30 cellular contexts compared by ENCODE assay signal in the genomic region with DNA sequence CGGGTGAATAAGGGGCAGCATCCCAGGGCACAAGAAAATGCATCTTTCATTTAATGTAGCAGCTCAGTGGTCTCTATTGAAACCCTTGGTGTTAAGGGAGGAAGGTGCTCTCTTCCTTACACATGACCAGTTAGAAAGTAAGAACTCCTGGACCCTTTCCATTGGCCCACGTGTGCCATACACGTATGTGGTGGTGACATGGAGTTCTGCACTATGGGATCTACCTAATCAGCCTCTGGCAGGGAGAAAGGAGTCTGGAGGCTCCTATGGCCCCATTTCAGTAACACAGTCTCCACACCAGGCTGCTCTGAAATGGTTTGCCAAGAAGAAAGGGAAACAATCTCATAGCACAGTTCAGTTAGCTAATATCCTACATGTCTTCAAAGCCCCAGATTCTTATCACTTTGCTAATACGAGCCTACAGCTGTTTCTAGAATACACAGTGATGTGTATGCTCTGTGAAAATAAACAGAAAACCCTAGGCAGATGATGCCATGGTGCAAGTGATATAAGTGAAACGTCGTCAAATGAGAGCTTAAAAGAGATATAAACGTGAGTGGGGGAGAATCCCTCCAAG. TPM values are rescaled to one million over a fixed set of nuclear protein-coding genes. Genes with fewer than 3 reads are reported as not detected.
DNase-seq lines count a peak whose midpoint lies in the region; ATAC-seq and TF ChIP-seq lines count a peak whose summit lies in the region.
"Had no signal": no experiment of that assay in that cellular context is flagged by ENCODE, and none has a peak within 500 bp of the region (broad histone marks: within the 10 kb centered on the region; RNA-seq: fewer than 3 reads in every experiment).

No MANE protein-coding gene starts in this region.

- POLR2A ChIA-PET in HEK293T (lab: Yijun Ruan, JAX) = no interaction called here

- CTCF ChIA-PET in HEK293T (lab: Yijun Ruan, JAX) = no interaction called here

- H3K4me3 ChIP-seq in choroid plexus epithelial cell (ENCODE audit: low read depth, low read length) = no peak overlapping the region
- H3K4me3 ChIP-seq: BLaER1, lung, pancreas, right atrium auricular region, SJSA1, upper lobe of right lung had no signal

- DNase-seq in NAMALWA (ENCODE audit: low spot score) (peak; percentile 8), choroid plexus epithelial cell (ENCODE audit: low read depth) (peak; percentile 60), lung microvascular endothelial cell (ENCODE audit: low read depth in 2 of 2) (peak; percentile 53 to 82), HEK293T (ENCODE audit: extremely low spot score) (no peak)
- DNase-seq: activated CD4-positive, alpha-beta memory T cell treated with anti-CD3 and anti-CD28 coated beads for 36 hours; activated CD8-positive, alpha-beta memory T cell treated with anti-CD3 and anti-CD28 coated beads, Interleukin-2, amount 50 U/mL, for 4 hours; anterior cingulate cortex; COR-L47; DMS53; dorsolateral prefrontal cortex; head of caudate nucleus; NCI-H1092 treated with DMSO at 0.1 percent for 48 hours; NCI-H187 treated with DMSO at 0.1 percent for 48 hours; NCI-H2171 treated with DMSO at 0.1 percent for 48 hours; NCI-H69; nephron progenitor cell; pancreas; stimulated activated CD4-positive, alpha-beta T cell treated with anti-CD3 and anti-CD28 coated beads, Interleukin-2, amount 100 ng/mL, for 24 hours; T-helper 1 cell; upper lobe of right lung had no signal

- ATAC-seq in GM18867 (IDR thresholded peaks at IDR 0.05; ENCODE audit: unreplicated experiment) (peak; percentile 26), GM18520 (IDR thresholded peaks at IDR 0.05; ENCODE audit: unreplicated experiment) (no peak), HG03280 (IDR thresholded peaks at IDR 0.05; ENCODE audit: unreplicated experiment) (no peak), HG02852 (IDR thresholded peaks at IDR 0.05; ENCODE audit: unreplicated experiment) (no peak)
- ATAC-seq: activated CD4-positive, CD25-positive, alpha-beta regulatory T cell treated with anti-CD3 and anti-CD28 coated beads, Interleukin-2, amount 50 U/mL, for 24 hours; activated T-helper 17 cell treated with anti-CD3 and anti-CD28 coated beads, Interleukin-2, amount 50 U/mL, for 72 hours; pancreas; upper lobe of right lung had no signal

- no peak for TF ChIP-seq CTCF in choroid plexus epithelial cell (conservative IDR thresholded peaks at IDR 0.05; ENCODE audit: low read depth, low read length)

TF ChIP-seq in HEK293T, 16 proteins besides CTCF, POLR2A, EP300 and RAD21:
- no peak for TF ChIP-seq ARNT (IDR thresholded peaks at IDR 0.05)
- no peak for TF ChIP-seq L3MBTL2 (conservative IDR thresholded peaks at IDR 0.05)
- no peak for TF ChIP-seq BHLHE40 (IDR thresholded peaks at IDR 0.05; ENCODE audit: borderline replicate concordance)
- TF ChIP-seq SUZ12 (IDR thresholded peaks at IDR 0.05) = no peak
- TF ChIP-seq LEF1 (IDR thresholded peaks at IDR 0.05; ENCODE audit: borderline replicate concordance) = no peak
- no peak for TF ChIP-seq HDGF (IDR thresholded peaks at IDR 0.05; ENCODE audit: borderline replicate concordance)
- TF ChIP-seq TARDBP (IDR thresholded peaks at IDR 0.05) = no peak
- TF ChIP-seq FOXK2 (IDR thresholded peaks at IDR 0.05) = no peak
- TF ChIP-seq NFRKB (IDR thresholded peaks at IDR 0.05) = no peak
- no peak for TF ChIP-seq FOXA1 (IDR thresholded peaks at IDR 0.05)
- TF ChIP-seq PKNOX1 (IDR thresholded peaks at IDR 0.05) = no peak
- TF ChIP-seq ZNF384 (IDR thresholded peaks at IDR 0.05) = no peak

RNA-seq across cellular contexts. Expression of gene EFEMP1, which starts 7.0 kb away (rescaled TPM):
- 4,716 and 9,992 TPM in 2 replicates for total RNA-seq in lung microvascular endothelial cell
- total RNA-seq: activated CD4-positive, alpha-beta memory T cell treated with anti-CD3 and anti-CD28 coated beads for 36 hours; activated T-helper 17 cell treated with anti-CD3 and anti-CD28 coated beads, Interleukin-2, amount 50 U/mL, for 72 hours had no signal
